Comparison of ENCODE assay signal across 14 cellular contexts in the genomic region with DNA sequence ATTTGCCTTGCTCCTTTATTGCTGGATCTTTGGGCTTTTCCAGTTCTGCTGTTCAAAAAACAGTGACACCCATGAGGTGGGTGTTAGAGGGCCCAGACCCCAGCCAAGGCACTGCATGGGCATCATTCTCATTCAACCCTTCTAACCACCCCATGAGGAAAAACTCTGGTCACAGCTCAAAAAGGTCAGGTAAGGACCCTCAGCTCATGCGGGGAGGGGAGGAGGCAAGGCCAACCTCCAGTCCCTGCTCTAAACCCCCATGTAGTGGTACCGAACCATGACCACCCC. TPM values are rescaled to one million over a fixed set of nuclear protein-coding genes. Genes with fewer than 3 reads are reported as not detected.
A peak's percentile ranks its signal among the peaks of the same experiment; 100 is the strongest.
DNase-seq lines count a peak whose midpoint lies in the region; FAIRE-seq and TF ChIP-seq lines count a peak whose summit lies in the region.
"Had no signal": no experiment of that assay in that cellular context is flagged by ENCODE, and none has a peak within 500 bp of the region (broad histone marks: within the 10 kb centered on the region; RNA-seq: fewer than 3 reads in every experiment).

No MANE protein-coding gene starts in this region.

- H4K20me1 ChIP-seq in endothelial cell of umbilical vein (replicated peaks; ENCODE audit: control insufficient read depth, extremely low read depth, insufficient read depth, low read length) (no peaks in the 10 kb centered on the region), GM23248 (ENCODE audit: insufficient read depth) (no peaks in the 10 kb centered on the region)

- H3K27ac ChIP-seq in RWPE1 = peak overlapping the region; percentile 87
- H3K27ac ChIP-seq in endothelial cell of umbilical vein (ENCODE audit: insufficient read depth, low read depth, low read length) = no peak overlapping the region
- H3K27ac ChIP-seq in thyroid gland = peak overlapping the region in 1 of 3 donors; percentile 85
- no peak overlapping the region for H3K27ac ChIP-seq in GM23248
- H3K27ac ChIP-seq: A549 had no signal

- no peak overlapping the region for H3K9ac ChIP-seq in endothelial cell of umbilical vein (replicated peaks; ENCODE audit: extremely low read depth, insufficient read depth, low read length)
- no peak overlapping the region for H3K9ac ChIP-seq in GM23248

- POLR2A ChIA-PET in RWPE1 (lab: Yijun Ruan, JAX; ENCODE audit: low non-redundant PET) = no interaction called here
- POLR2A ChIA-PET in endothelial cell of umbilical vein (lab: Charles Lee) = no interaction called here

- TF ChIP-seq CTCF in GM13977 (IDR thresholded peaks at IDR 0.05; ENCODE audit: extremely low read depth, insufficient read depth, missing control alignments) (no peak), RWPE1 (conservative IDR thresholded peaks at IDR 0.05; ENCODE audit: low read depth) (no peak), endothelial cell of umbilical vein (IDR thresholded peaks at IDR 0.05; ENCODE audit: extremely low read depth in 1 of 2, insufficient read depth in 1 of 2, low read depth in 1 of 2, low read length in 2 of 2) (no peak), thyroid gland (IDR thresholded peaks at IDR 0.05) (no peak)

- H3K4me1 ChIP-seq in endothelial cell of umbilical vein (ENCODE audit: control insufficient read depth, extremely low read depth, insufficient read depth, low read length) = peaks cover 35% of the 10 kb centered on the region
- H3K4me1 ChIP-seq in thyroid gland = peaks cover 46 to 69% of the 10 kb centered on the region in 2 donors
- H3K4me1 ChIP-seq in GM23248 (ENCODE audit: insufficient read depth) = peaks cover 23% of the 10 kb centered on the region

- peak; percentile 6 for DNase-seq in GM13977 (ENCODE audit: low spot score)
- DNase-seq in RWPE1 (ENCODE audit: low spot score) = no peak
- no peak for DNase-seq in endothelial cell of umbilical vein (ENCODE audit: low read depth, low spot score)
- no peak for DNase-seq in thyroid gland
- DNase-seq in activated T-helper 1 cell treated with anti-CD3 and anti-CD28 coated beads, Interleukin-12 subunit alpha, Interleukin-12 subunit beta, Interleukin-2, Interleukin-4 antibody, amounts not matched to agents 30 ng/mL and 10 ng/mL and 1 ng/mL, durations not matched to agents 14 hours and 24 hours and 36 hours (ENCODE audit: low spot score) = no peak
- DNase-seq in stimulated activated CD4-positive, alpha-beta T cell treated with anti-CD3 and anti-CD28 coated beads, Interleukin-4, amount 100 ng/mL, for 1 hour = no peak
- no peak for DNase-seq in GM23248
- DNase-seq: BE2C; CD8-positive, alpha-beta T cell; COR-L47; IMR-90; KG1 had no signal

- H3K4me3 ChIP-seq in endothelial cell of umbilical vein (replicated peaks in 1 of 3; ENCODE audit: insufficient read depth in 1 of 3, low read depth in 1 of 3, low read length in 3 of 3) (no peak overlapping the region), thyroid gland (replicated peaks in 1 of 3) (no peak overlapping the region), GM23248 (no peak overlapping the region)
- H3K4me3 ChIP-seq: A549 had no signal

- 92 to 93% methylated on average over 2 of the region's 2 CpGs for WGBS in thyroid gland, 2 donors
- 90 to 97% methylated on average over 2 of the region's 2 CpGs for WGBS in GM23248 (ENCODE audit: low coverage in 1 of 2, low lambda C conversion rate in 2 of 2, missing lambda C conversion rate in 2 of 2), 2 experiments

- no peaks in the 10 kb centered on the region for H3K9me2 ChIP-seq in GM23248 (ENCODE audit: insufficient read depth)

- H2AFZ ChIP-seq in endothelial cell of umbilical vein (ENCODE audit: low read depth, low read length) (no peak overlapping the region), GM23248 (no peak overlapping the region)

- no peaks in the 10 kb centered on the region for H3K9me3 Mint-ChIP-seq in activated T-helper 1 cell treated with anti-CD3 and anti-CD28 coated beads, Interleukin-12 subunit alpha, Interleukin-12 subunit beta, Interleukin-2, Interleukin-4 antibody, amounts not matched to agents 30 ng/mL and 10 ng/mL and 1 ng/mL, durations not matched to agents 14 hours and 24 hours and 36 hours
- H3K9me3 Mint-ChIP-seq: CD8-positive, alpha-beta T cell had no signal

- H3K9me3 ChIP-seq in endothelial cell of umbilical vein (replicated peaks; ENCODE audit: control insufficient read depth, insufficient read depth, low read length) (no peaks in the 10 kb centered on the region), thyroid gland (no peaks in the 10 kb centered on the region), GM23248 (ENCODE audit: low read depth) (no peaks in the 10 kb centered on the region)
- H3K9me3 ChIP-seq: A549, BE2C had no signal

- no peak for FAIRE-seq in endothelial cell of umbilical vein (lab: Jason Lieb, UNC)
- FAIRE-seq: A549 had no signal

- no peaks in the 10 kb centered on the region for H3K9me1 ChIP-seq in endothelial cell of umbilical vein (replicated peaks; ENCODE audit: control insufficient read depth, extremely low read depth, insufficient read depth, low read length)

- H3K36me3 ChIP-seq in endothelial cell of umbilical vein (ENCODE audit: control insufficient read depth in 2 of 2, extremely low read depth in 1 of 2, insufficient read depth in 2 of 2, low read length in 2 of 2) = peaks cover 13 to 24% of the 10 kb centered on the region in 2 experiments
- peaks cover 10 to 14% of the 10 kb centered on the region in 2 donors for H3K36me3 ChIP-seq in thyroid gland
- H3K36me3 ChIP-seq in GM23248 (ENCODE audit: low read depth) = no peaks in the 10 kb centered on the region

- no peaks in the 10 kb centered on the region for H3K27me3 ChIP-seq in endothelial cell of umbilical vein (ENCODE audit: control insufficient read depth in 2 of 2, insufficient read depth in 2 of 2, low read length in 2 of 2)
- H3K27me3 ChIP-seq in thyroid gland = no peaks in the 10 kb centered on the region
- H3K27me3 ChIP-seq in GM23248 (replicated peaks; ENCODE audit: insufficient read depth) = no peaks in the 10 kb centered on the region
- H3K27me3 ChIP-seq: BE2C had no signal

- H3K79me2 ChIP-seq in endothelial cell of umbilical vein (ENCODE audit: control insufficient read depth, insufficient read depth, low read length) = peaks cover 26% of the 10 kb centered on the region
- peaks cover 71% of the 10 kb centered on the region for H3K79me2 ChIP-seq in GM23248 (ENCODE audit: insufficient read depth)

- H3K4me2 ChIP-seq in endothelial cell of umbilical vein (ENCODE audit: insufficient read depth, low read length) (no peak overlapping the region), GM23248 (ENCODE audit: unreplicated experiment) (no peak overlapping the region)
- H3K4me2 ChIP-seq: A549 had no signal

- dilution Hi-C loops in endothelial cell of umbilical vein (cut with MboI; ENCODE audit: extremely low pct_ligation_motif_present, low sequenced_read_pairs) = no loop called here

- no peaks in the 10 kb centered on the region for H3K27me3 Mint-ChIP-seq in activated T-helper 1 cell treated with anti-CD3 and anti-CD28 coated beads, Interleukin-12 subunit alpha, Interleukin-12 subunit beta, Interleukin-2, Interleukin-4 antibody, amounts not matched to agents 30 ng/mL and 10 ng/mL and 1 ng/mL, durations not matched to agents 14 hours and 24 hours and 36 hours (ENCODE audit: insufficient read depth)

- H3K4me3 Mint-ChIP-seq in activated T-helper 1 cell treated with anti-CD3 and anti-CD28 coated beads, Interleukin-12 subunit alpha, Interleukin-12 subunit beta, Interleukin-2, Interleukin-4 antibody, amounts not matched to agents 30 ng/mL and 10 ng/mL and 1 ng/mL, durations not matched to agents 14 hours and 24 hours and 36 hours = no peak overlapping the region
- H3K4me3 Mint-ChIP-seq: CD14-positive monocyte; CD8-positive, alpha-beta T cell had no signal

- BruUV-seq in endothelial cell of umbilical vein (replicated peaks; lab: Mats Ljungman, UMichigan) = TSS peak; percentile 2

- peaks cover 35% of the 10 kb centered on the region for H3F3A ChIP-seq in GM23248 (ENCODE audit: insufficient read depth)

- peaks cover 14% of the 10 kb centered on the region for H3K36me3 Mint-ChIP-seq in activated T-helper 1 cell treated with anti-CD3 and anti-CD28 coated beads, Interleukin-12 subunit alpha, Interleukin-12 subunit beta, Interleukin-2, Interleukin-4 antibody, amounts not matched to agents 30 ng/mL and 10 ng/mL and 1 ng/mL, durations not matched to agents 14 hours and 24 hours and 36 hours (ENCODE audit: low read depth)

- TF ChIP-seq POLR2A in endothelial cell of umbilical vein (IDR thresholded peaks at IDR 0.05; ENCODE audit: low read depth, low read length) (no peak), thyroid gland (IDR thresholded peaks at IDR 0.05) (no peak)

- in situ Hi-C loops in GM13977 (cut with MboI; ENCODE audit: low pct_unique_long_range_greater_than_20kb, low sequenced_read_pairs, unreplicated experiment) = no loop called here
- in situ Hi-C loops in GM23248 (cut with MboI) = no loop called here

- no peak overlapping the region for H3K27ac Mint-ChIP-seq in activated T-helper 1 cell treated with anti-CD3 and anti-CD28 coated beads, Interleukin-12 subunit alpha, Interleukin-12 subunit beta, Interleukin-2, Interleukin-4 antibody, amounts not matched to agents 30 ng/mL and 10 ng/mL and 1 ng/mL, durations not matched to agents 14 hours and 24 hours and 36 hours
- H3K27ac Mint-ChIP-seq: CD14-positive monocyte had no signal

- intact Hi-C loops in endothelial cell of umbilical vein (cut with micrococcal nuclease) (no loop called here), thyroid gland (cut with DNase I) (no loop called here)
- intact Hi-C loops in activated T-helper 1 cell treated with anti-CD3 and anti-CD28 coated beads, Interleukin-12 subunit alpha, Interleukin-12 subunit beta, Interleukin-2, Interleukin-4 antibody, amounts not matched to agents 30 ng/mL and 10 ng/mL and 1 ng/mL, durations not matched to agents 14 hours and 24 hours and 36 hours (cut with micrococcal nuclease) = no loop called here

- CTCF ChIA-PET in RWPE1 (lab: Yijun Ruan, JAX) (interaction anchor here (1.0 kb wide), 1 partner anchor 8 kb away, joined by 4 read pairs; no protein-coding TSS in a partner anchor), endothelial cell of umbilical vein (lab: Charles Lee) (interaction anchor here (2.7 kb wide), 1 partner anchor 63 kb away, joined by 10 read pairs; no protein-coding TSS in a partner anchor)

- H3K4me1 Mint-ChIP-seq in activated T-helper 1 cell treated with anti-CD3 and anti-CD28 coated beads, Interleukin-12 subunit alpha, Interleukin-12 subunit beta, Interleukin-2, Interleukin-4 antibody, amounts not matched to agents 30 ng/mL and 10 ng/mL and 1 ng/mL, durations not matched to agents 14 hours and 24 hours and 36 hours (ENCODE audit: low read depth) = peaks cover 10% of the 10 kb centered on the region

RNA-seq across cellular contexts. Expression of a gene that starts 7.4 kb away (rescaled TPM):
- total RNA-seq in endothelial cell of umbilical vein = 5.9 and 11.2 TPM in 2 replicates
- polyA plus RNA-seq in endothelial cell of umbilical vein = 5.4 and 5.9 TPM in 2 replicates
- 2.2 and 3.8 TPM in 2 replicates for polyA plus RNA-seq in endothelial cell of umbilical vein (2011; cell fraction: cytosol; rRNA removed)
- polyA plus RNA-seq in endothelial cell of umbilical vein (2011; cell fraction: nucleus; rRNA removed) = 2.7 and 3.2 TPM in 2 replicates
- 3.5 and 3.6 TPM in 2 replicates for polyA plus RNA-seq in endothelial cell of umbilical vein (2012)
- polyA minus RNA-seq in endothelial cell of umbilical vein = 1.6 and 3.5 TPM in 2 replicates
- 1.7 TPM for polyA minus RNA-seq in endothelial cell of umbilical vein (2011; cell fraction: cytosol; rRNA and poly(A)+ RNA removed)
- 2.4 TPM in 2 replicates for polyA minus RNA-seq in endothelial cell of umbilical vein (2011; cell fraction: nucleus; rRNA and poly(A)+ RNA removed)
- total RNA-seq in thyroid gland = 1 to 10 TPM; 1.8 to 5.1 (median 4.5) TPM
- 20.6 and 21.5 TPM in 2 replicates for total RNA-seq in activated T-helper 1 cell treated with anti-CD3 and anti-CD28 coated beads, Interleukin-12 subunit alpha, Interleukin-12 subunit beta, Interleukin-2, Interleukin-4 antibody, amounts not matched to agents 30 ng/mL and 10 ng/mL and 1 ng/mL, durations not matched to agents 14 hours and 24 hours and 36 hours
- total RNA-seq in GM23248 (2014; rRNA removed; shearing (Covaris generic)) = 16.5 and 22.5 TPM in 2 replicates
- polyA plus RNA-seq in GM23248 (2016; fragmentation: Nextera tagmentation; extraction: Ambion mirVana) = 13.6 and 14.3 TPM in 2 replicates

RNA-seq across cellular contexts. Expression of a gene that starts 7.4 kb away (rescaled TPM):
- total RNA-seq in endothelial cell of umbilical vein = 31.9 and 32.1 TPM in 2 replicates
- 40.8 and 54.5 TPM in 2 replicates for polyA plus RNA-seq in endothelial cell of umbilical vein
- polyA plus RNA-seq in endothelial cell of umbilical vein (2011; cell fraction: cytosol; rRNA removed) = 21.6 and 22.9 TPM in 2 replicates
- polyA plus RNA-seq in endothelial cell of umbilical vein (2011; cell fraction: nucleus; rRNA removed) = 43.8 and 53.4 TPM in 2 replicates
- polyA plus RNA-seq in endothelial cell of umbilical vein (2012) = 8.0 and 9.8 TPM in 2 replicates
- polyA minus RNA-seq in endothelial cell of umbilical vein = 84.1 and 88.0 TPM in 2 replicates
- 9.0 TPM for polyA minus RNA-seq in endothelial cell of umbilical vein (2011; cell fraction: cytosol; rRNA and poly(A)+ RNA removed)
- 20.7 and 26.1 TPM in 2 replicates for polyA minus RNA-seq in endothelial cell of umbilical vein (2011; cell fraction: nucleus; rRNA and poly(A)+ RNA removed)
- total RNA-seq in thyroid gland = 10 to 100 TPM; 18.1 to 26.4 (median 23.7) TPM
- total RNA-seq in activated T-helper 1 cell treated with anti-CD3 and anti-CD28 coated beads, Interleukin-12 subunit alpha, Interleukin-12 subunit beta, Interleukin-2, Interleukin-4 antibody, amounts not matched to agents 30 ng/mL and 10 ng/mL and 1 ng/mL, durations not matched to agents 14 hours and 24 hours and 36 hours = 22.2 and 24.1 TPM in 2 replicates
- total RNA-seq in GM23248 (2014; rRNA removed; shearing (Covaris generic)) = 11.9 and 14.2 TPM in 2 replicates
- polyA plus RNA-seq in GM23248 (2016; fragmentation: Nextera tagmentation; extraction: Ambion mirVana) = 22.8 and 23.8 TPM in 2 replicates
